Comparison of ENCODE assay signal across 25 cellular contexts in genomic region chr1:80645621-80646020, GRCh38.
"Had no signal": no experiment of that assay in that cellular context is flagged by ENCODE, and none has a peak within 500 bp of the region (broad histone marks: within the 10 kb centered on the region; RNA-seq: fewer than 3 reads in every experiment).

No MANE protein-coding gene starts in this region.

- H3K9me3 ChIP-seq: adrenal gland, SJCRH30, SK-N-SH had no signal

- ATAC-seq: activated CD8-positive, alpha-beta T cell treated with anti-CD3 and anti-CD28 coated beads, Interleukin-2, amount 10 ng/mL, durations not matched to agents 7 days and 5 days; Right ventricle myocardium inferior had no signal

- H3K4me1 Mint-ChIP-seq: activated naive CD8-positive, alpha-beta T cell treated with anti-CD3 and anti-CD28 coated beads, Interleukin-2, amount 10 ng/mL, durations not matched to agents 7 days and 5 days had no signal

- H3K4me3 ChIP-seq: adrenal gland, SJCRH30 had no signal

- H3K4me1 ChIP-seq: adrenal gland, SJCRH30 had no signal

- H3K36me3 Mint-ChIP-seq: activated naive CD8-positive, alpha-beta T cell treated with anti-CD3 and anti-CD28 coated beads, Interleukin-2, amount 10 ng/mL, durations not matched to agents 7 days and 5 days had no signal

- H3K27me3 ChIP-seq: adrenal gland, SJCRH30 had no signal

- H3K4me2 ChIP-seq: SK-N-SH had no signal

- H3K27me3 Mint-ChIP-seq: activated naive CD8-positive, alpha-beta T cell treated with anti-CD3 and anti-CD28 coated beads, Interleukin-2, amount 10 ng/mL, durations not matched to agents 7 days and 5 days had no signal

- H3K27ac ChIP-seq: adrenal gland, SJCRH30 had no signal

- H3K27ac Mint-ChIP-seq: activated CD8-positive, alpha-beta T cell treated with anti-CD3 and anti-CD28 coated beads, Interleukin-2, amount 10 ng/mL, durations not matched to agents 7 days and 5 days; activated naive CD8-positive, alpha-beta T cell treated with anti-CD3 and anti-CD28 coated beads, Interleukin-2, amount 10 ng/mL, durations not matched to agents 7 days and 5 days; T-helper 2 cell treated with Interferon-gamma antibody and Interleukin-4, amounts not matched to agents 5 μg/mL and 100 μg/mL, for 36 hours had no signal

- DNase-seq: activated CD4-positive, alpha-beta T cell treated with anti-CD3 and anti-CD28 coated beads for 48 hours; activated CD4-positive, alpha-beta T cell treated with anti-CD3 and anti-CD28 coated beads, Interleukin-2, amount 50 U/mL, for 4 hours; activated CD4-positive, CD25-positive, alpha-beta regulatory T cell treated with anti-CD3 and anti-CD28 coated beads, Interleukin-2, amount 50 U/mL, for 72 hours; activated CD8-positive, alpha-beta memory T cell treated with anti-CD3 and anti-CD28 coated beads, Interleukin-2, amount 50 U/mL, for 48 hours; activated CD8-positive, alpha-beta T cell treated with anti-CD3 and anti-CD28 coated beads, Interleukin-2, amount 10 ng/mL, durations not matched to agents 7 days and 5 days; activated naive CD4-positive, alpha-beta T cell treated with anti-CD3 and anti-CD28 coated beads, Interleukin-2, amount 50 U/mL, for 16 hours; activated naive CD8-positive, alpha-beta T cell treated with anti-CD3 and anti-CD28 coated beads, Interleukin-2, amount 10 ng/mL, durations not matched to agents 7 days and 5 days; activated T-cell treated with anti-CD3 and anti-CD28 coated beads, Interleukin-2, amount 50 U/mL, for 1 hour; adrenal gland; anterior cingulate cortex; cerebellar nuclear complex; NCI-H1048; NCI-H146; NCI-H187 treated with DMSO at 0.1 percent for 48 hours; NCI-H2171; NCI-H2227 treated with DMSO at 0.1 percent for 48 hours; NCI-H446 treated with DMSO at 0.1 percent for 48 hours; NCI-H524 treated with DMSO at 0.1 percent for 48 hours; NCI-H82; RPMI8226; SJCRH30; SK-N-SH; SW 1271 had no signal

- H3K36me3 ChIP-seq: adrenal gland, SJCRH30 had no signal

- H3K4me3 Mint-ChIP-seq: activated CD8-positive, alpha-beta T cell treated with anti-CD3 and anti-CD28 coated beads, Interleukin-2, amount 10 ng/mL, durations not matched to agents 7 days and 5 days; activated naive CD8-positive, alpha-beta T cell treated with anti-CD3 and anti-CD28 coated beads, Interleukin-2, amount 10 ng/mL, durations not matched to agents 7 days and 5 days; T-helper 2 cell treated with Interferon-gamma antibody and Interleukin-4, amounts not matched to agents 5 μg/mL and 100 μg/mL, for 36 hours had no signal

- H3K9ac ChIP-seq: SK-N-SH had no signal
